17 cellular contexts compared by ENCODE assay signal in the genomic region with DNA sequence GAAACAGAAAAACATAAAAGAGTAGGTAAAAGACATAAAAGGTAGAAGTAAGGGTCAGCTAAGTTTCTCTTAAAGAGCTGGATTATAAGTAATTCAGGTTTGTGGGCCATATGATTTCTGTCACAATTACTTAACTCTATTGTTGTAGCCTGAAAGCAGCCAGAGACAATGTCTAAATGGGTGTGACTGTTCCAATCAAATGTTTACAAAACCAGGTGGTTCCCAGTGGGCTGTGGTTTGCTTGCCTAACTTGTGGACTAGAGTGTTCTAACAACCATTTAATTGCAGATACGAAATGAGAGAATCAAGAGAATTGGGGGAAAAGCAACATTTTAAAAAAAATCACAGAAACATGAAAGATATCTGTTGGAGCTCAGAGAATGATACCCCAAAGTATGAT. TPM values are rescaled to one million over a fixed set of nuclear protein-coding genes. Genes with fewer than 3 reads are reported as not detected.
DNase-seq lines count a peak whose midpoint lies in the region; TF ChIP-seq lines count a peak whose summit lies in the region.
"Had no signal": no experiment of that assay in that cellular context is flagged by ENCODE, and none has a peak within 500 bp of the region (broad histone marks: within the 10 kb centered on the region; RNA-seq: fewer than 3 reads in every experiment).

No MANE protein-coding gene starts in this region.

- dilution Hi-C loops in mammary epithelial cell (cut with HindIII; ENCODE audit: low sequenced_read_pairs): no loop called here

- H3K4ac ChIP-seq in mesendoderm (ENCODE audit: low read depth, low read length): peak overlapping the region; percentile 52

- H3K27ac ChIP-seq in mammary epithelial cell (ENCODE audit: insufficient read depth, low read depth, low read length) (no peak overlapping the region), mesendoderm (ENCODE audit: low read depth, low read length) (no peak overlapping the region), transverse colon (peak overlapping the region in 1 of 4 donors; percentile 12), esophagus muscularis mucosa (replicated peaks in 1 of 4) (no peak overlapping the region)

- H3K18ac ChIP-seq in mesendoderm (ENCODE audit: low read length): no peak overlapping the region

- H2AK5ac ChIP-seq in mesendoderm (ENCODE audit: low read length): no peak overlapping the region

- H3K36me3 ChIP-seq in mammary epithelial cell (ENCODE audit: insufficient read depth, low read length) (no peaks in the 10 kb centered on the region), mesendoderm (ENCODE audit: control insufficient read depth, insufficient read depth, low read length) (no peaks in the 10 kb centered on the region), transverse colon (no peaks in the 10 kb centered on the region), esophagus muscularis mucosa (no peaks in the 10 kb centered on the region)
- H3K36me3 ChIP-seq: HAP-1 had no signal

- H3K23ac ChIP-seq in mesendoderm (ENCODE audit: low read length): no peak overlapping the region

- H3K9ac ChIP-seq in mammary epithelial cell (ENCODE audit: insufficient read depth, low read length) (no peak overlapping the region), mesendoderm (ENCODE audit: low read length) (no peak overlapping the region)

- BruUV-seq in MCF 10A (replicated peaks; lab: Mats Ljungman, UMichigan): no TSS peak
- BruUV-seq in mammary epithelial cell (replicated peaks; lab: Mats Ljungman, UMichigan): no TSS peak

- H4K5ac ChIP-seq in mesendoderm (ENCODE audit: low read length): no peak overlapping the region

- in situ Hi-C loops in mammary epithelial cell (cut with MboI; ENCODE audit: low sequenced_read_pairs in 2 of 2): no loop called here
- in situ Hi-C loops in transverse colon (cut with MboI; ENCODE audit: low pct_ligation_motif_present in 1 of 4, low pct_unique_long_range_greater_than_20kb in 1 of 4, low sequenced_read_pairs in 3 of 4): no loop called here

- no peaks in the 10 kb centered on the region for H3K9me3 Mint-ChIP-seq in MCF 10A (ENCODE audit: unreplicated experiment)

- H3K9me3 ChIP-seq in mammary epithelial cell (replicated peaks; ENCODE audit: insufficient read depth, low read length) (no peaks in the 10 kb centered on the region), transverse colon (no peaks in the 10 kb centered on the region), esophagus muscularis mucosa (no peaks in the 10 kb centered on the region)
- H3K9me3 ChIP-seq: Caco-2, HAP-1 had no signal

- POLR2A ChIA-PET in MCF 10A (lab: Yijun Ruan, JAX): interaction anchor here (0.6 to 0.7 kb wide), 2 partner anchors 127 to 299 kb away, joined by 3 read pairs; no protein-coding TSS in a partner anchor

- TF ChIP-seq POLR2A in transverse colon (IDR thresholded peaks at IDR 0.05) (no peak), esophagus muscularis mucosa (IDR thresholded peaks at IDR 0.05; ENCODE audit: low read depth) (no peak)

- TF ChIP-seq EP300 in transverse colon (IDR thresholded peaks at IDR 0.05; ENCODE audit: low read depth) (no peak), esophagus muscularis mucosa (IDR thresholded peaks at IDR 0.05) (no peak)

- no peak overlapping the region for H3K27ac Mint-ChIP-seq in MCF 10A (ENCODE audit: low read depth, unreplicated experiment)
- H3K27ac Mint-ChIP-seq: CD4-positive, alpha-beta memory T cell; HFFc6 had no signal

- H3K79me2 ChIP-seq in mammary epithelial cell (ENCODE audit: insufficient read depth, low read length) (no peaks in the 10 kb centered on the region), mesendoderm (ENCODE audit: control insufficient read depth, insufficient read depth, low read length) (no peaks in the 10 kb centered on the region)

- WGBS in mammary epithelial cell (ENCODE audit: low coverage, missing lambda C conversion rate): 53% methylated on average over 1 of the region's 1 CpG
- no CpG with 5 or more reads among the region's 1 CpG for WGBS in mesendoderm (ENCODE audit: extremely low coverage, insufficient coverage, low lambda C conversion rate)
- 32 to 67% methylated on average over 1 of the region's 1 CpG for whole genome bisulfite sequencing in transverse colon (ENCODE audit: low coverage in 1 of 2), 2 donors
- 67% methylated on average over 1 of the region's 1 CpG for WGBS in esophagus muscularis mucosa

- no peak for TF ChIP-seq CTCF in MCF 10A (IDR thresholded peaks at IDR 0.05; ENCODE audit: unreplicated experiment)
- TF ChIP-seq CTCF in mammary epithelial cell (conservative IDR thresholded peaks at IDR 0.05 in 1 of 2, IDR thresholded peaks at IDR 0.05 in 1 of 2; ENCODE audit: extremely low read depth in 1 of 2, insufficient read depth in 1 of 2, low read depth in 1 of 2, low read length in 2 of 2): no peak
- no peak for TF ChIP-seq CTCF in transverse colon (IDR thresholded peaks at IDR 0.05)
- no peak for TF ChIP-seq CTCF in esophagus muscularis mucosa (IDR thresholded peaks at IDR 0.05)

- CTCF ChIA-PET in MCF 10A (lab: Yijun Ruan, JAX): no interaction called here
- CTCF ChIA-PET in mammary epithelial cell (lab: Charles Lee; ENCODE audit: low non-redundant PET): no interaction called here

- no peak overlapping the region for H2BK120ac ChIP-seq in mesendoderm (ENCODE audit: low read depth, low read length)

- DNase-seq in MCF 10A (ENCODE audit: unreplicated experiment) (peak; percentile 4), mammary epithelial cell (no peak), mesendoderm (no peak), transverse colon (peak; percentile 11), medulla oblongata (ENCODE audit: extremely low spot score) (no peak), esophagus muscularis mucosa (ENCODE audit: extremely low spot score) (no peak)
- DNase-seq: C1 segment of cervical spinal cord; Caco-2; CD4-positive, alpha-beta memory T cell; DMS153; DND-41; GOT3; HFFc6 had no signal

- no peaks in the 10 kb centered on the region for H3K36me3 Mint-ChIP-seq in MCF 10A (ENCODE audit: insufficient read depth, unreplicated experiment)
- H3K36me3 Mint-ChIP-seq: CD4-positive, alpha-beta memory T cell had no signal

- H4K8ac ChIP-seq in mesendoderm (ENCODE audit: low read depth, low read length): no peak overlapping the region

- H3K79me1 ChIP-seq in mesendoderm (ENCODE audit: low read length): no peaks in the 10 kb centered on the region

- no peak overlapping the region for H3K4me3 Mint-ChIP-seq in MCF 10A (ENCODE audit: unreplicated experiment)
- H3K4me3 Mint-ChIP-seq: CD4-positive, alpha-beta memory T cell; HFFc6 had no signal

- H3K4me1 Mint-ChIP-seq in MCF 10A (ENCODE audit: insufficient read depth, unreplicated experiment): peaks cover 9% of the 10 kb centered on the region
- H3K4me1 Mint-ChIP-seq: CD4-positive, alpha-beta memory T cell had no signal

- H3K4me1 ChIP-seq in mammary epithelial cell (ENCODE audit: insufficient read depth, low read length) (no peaks in the 10 kb centered on the region), mesendoderm (ENCODE audit: control insufficient read depth, low read depth, low read length) (peaks cover 3% of the 10 kb centered on the region), transverse colon (peaks cover 0 to 3% (median 0%) of the 10 kb centered on the region in 4 donors), esophagus muscularis mucosa (no peaks in the 10 kb centered on the region)
- H3K4me1 ChIP-seq: Caco-2 had no signal

- no peak overlapping the region for H3K56ac ChIP-seq in mesendoderm (ENCODE audit: low read length)

- H3K27me3 ChIP-seq in mammary epithelial cell (ENCODE audit: insufficient read depth, low read length) (no peaks in the 10 kb centered on the region), mesendoderm (ENCODE audit: insufficient read depth, low read length, poor library complexity) (no peaks in the 10 kb centered on the region), transverse colon (no peaks in the 10 kb centered on the region), esophagus muscularis mucosa (no peaks in the 10 kb centered on the region)

- H3K4me2 ChIP-seq in mammary epithelial cell (ENCODE audit: insufficient read depth, low read depth, low read length) (no peak overlapping the region), mesendoderm (ENCODE audit: low read length) (no peak overlapping the region)

- H2BK5ac ChIP-seq in mesendoderm (ENCODE audit: low read length): no peak overlapping the region

- no peak overlapping the region for H2AFZ ChIP-seq in mammary epithelial cell (ENCODE audit: low read depth, low read length)

- no peak overlapping the region for H2BK15ac ChIP-seq in mesendoderm (replicated peaks; ENCODE audit: low read depth)

- H3K27me3 Mint-ChIP-seq in MCF 10A (ENCODE audit: insufficient read depth, unreplicated experiment): no peaks in the 10 kb centered on the region

- intact Hi-C loops in MCF 10A (cut with micrococcal nuclease) (no loop called here), mammary epithelial cell (cut with micrococcal nuclease) (no loop called here), transverse colon (cut with DNase I; ENCODE audit: low total_unique reads) (no loop called here), esophagus muscularis mucosa (cut with DNase I) (no loop called here)

- H3K4me3 ChIP-seq in mammary epithelial cell (replicated peaks in 1 of 3; ENCODE audit: insufficient read depth in 1 of 3, low read depth in 2 of 3, low read length in 3 of 3) (no peak overlapping the region), mesendoderm (ENCODE audit: low read length) (no peak overlapping the region), transverse colon (no peak overlapping the region), esophagus muscularis mucosa (no peak overlapping the region)
- H3K4me3 ChIP-seq: HAP-1 had no signal

- H4K20me1 ChIP-seq in mammary epithelial cell (ENCODE audit: insufficient read depth, low read length): no peaks in the 10 kb centered on the region

RNA-seq across cellular contexts. Expression of a gene that starts 22.6 kb away (rescaled TPM):
- not detected in 2 replicates for total RNA-seq in MCF 10A (2022)
- not detected for total RNA-seq in mammary epithelial cell
- polyA plus RNA-seq in mammary epithelial cell: not detected
- not detected for polyA minus RNA-seq in mammary epithelial cell
- not detected for polyA plus RNA-seq in mesendoderm (2013, experiment 1 of 2)
- polyA plus RNA-seq in mesendoderm (2013, experiment 2 of 2): not detected
- not detected for total RNA-seq in transverse colon
- total RNA-seq in esophagus muscularis mucosa: not detected
- total RNA-seq: A172; A673; Caco-2; CD4-positive, alpha-beta memory T cell; HFFc6 had no signal
- polyA plus RNA-seq: BJ; CD4-positive, alpha-beta memory T cell had no signal

RNA-seq across cellular contexts. Expression of a gene that starts 29.2 kb away (rescaled TPM):
- total RNA-seq in MCF 10A (2022): not detected in 2 replicates
- total RNA-seq in mammary epithelial cell: not detected
- polyA plus RNA-seq in mammary epithelial cell: not detected
- polyA minus RNA-seq in mammary epithelial cell: not detected
- not detected for polyA plus RNA-seq in mesendoderm (2013, experiment 1 of 2)
- polyA plus RNA-seq in mesendoderm (2013, experiment 2 of 2): not detected
- total RNA-seq in transverse colon: under 1 TPM in 1 of 4 donors, not detected in 3; 0.68 TPM
- not detected for total RNA-seq in esophagus muscularis mucosa
- total RNA-seq: A172; A673; Caco-2; CD4-positive, alpha-beta memory T cell; HFFc6 had no signal
- polyA plus RNA-seq: BJ; CD4-positive, alpha-beta memory T cell had no signal

RNA-seq across cellular contexts. Expression of a gene that starts 42.1 kb away (rescaled TPM):
- total RNA-seq in MCF 10A (2022): 15.6 and 22.1 TPM in 2 replicates
- total RNA-seq in mammary epithelial cell: 10 to 100 TPM in 1 of 2 donors, 1 to 10 TPM in 1; 6.7 to 19.3 TPM
- 9.3 TPM for polyA plus RNA-seq in mammary epithelial cell
- polyA minus RNA-seq in mammary epithelial cell: 8.6 TPM
- polyA plus RNA-seq in mesendoderm (2013, experiment 1 of 2): 16.8 TPM
- polyA plus RNA-seq in mesendoderm (2013, experiment 2 of 2): 18.7 TPM
- total RNA-seq in transverse colon: 1 to 10 TPM; 4.4 to 7.8 (median 6.2) TPM
- 1 to 10 TPM; 4.4 to 8.6 (median 7.4) TPM for total RNA-seq in esophagus muscularis mucosa

Comparison
In these comparisons a context has a peak if more than half of its experiments do, and no peak if none do; other contexts are left out.
1. DNase-seq: peak in MCF 10A (single experiment) and transverse colon (single experiment); none in mammary epithelial cell (single experiment), mesendoderm (single experiment), medulla oblongata (single experiment) and esophagus muscularis mucosa (single experiment).